In genomic region chr6:122614303-122614702, GRCh38 we compare ENCODE assay signal across 35 cellular contexts. TPM values are rescaled to one million over a fixed set of nuclear protein-coding genes. Genes with fewer than 3 reads are reported as not detected.
"Had no signal": no experiment of that assay in that cellular context is flagged by ENCODE, and none has a peak within 500 bp of the region (broad histone marks: within the 10 kb centered on the region; RNA-seq: fewer than 3 reads in every experiment).

No MANE protein-coding gene starts in this region.

- H3K4me3 ChIP-seq: ascending aorta, cardiac muscle cell had no signal

- H3K27ac Mint-ChIP-seq: activated B cell treated with CpG ODN at 0.5 μM for 24 hours; activated CD4-positive, alpha-beta memory T cell treated with anti-CD3 and anti-CD28 coated beads for 36 hours; activated CD4-positive, alpha-beta T cell treated with anti-CD3 and anti-CD28 coated beads, Interleukin-2, amount 10 ng/mL, durations not matched to agents 24 days and 14 days; activated CD8-positive, alpha-beta T cell treated with anti-CD3 and anti-CD28 coated beads for 36 hours; activated naive CD4-positive, alpha-beta T cell treated with anti-CD3 and anti-CD28 coated beads for 36 hours; activated naive CD4-positive, alpha-beta T cell treated with anti-CD3 and anti-CD28 coated beads, Interleukin-2, amount 50 U/mL, for 24 hours; activated naive CD8-positive, alpha-beta T cell; activated naive CD8-positive, alpha-beta T cell treated with anti-CD3 and anti-CD28 coated beads, Interleukin-2, amount 10 ng/mL, durations not matched to agents 7 days and 5 days; activated naive CD8-positive, alpha-beta T cell treated with anti-CD3 and anti-CD28 coated beads, Interleukin-2, amount 50 U/mL, for 24 hours; activated T-cell treated with anti-CD3 and anti-CD28 coated beads, Interleukin-2, amount 50 U/mL, for 72 hours; activated T-helper 1 cell treated with anti-CD3 and anti-CD28 coated beads, Interleukin-12 subunit alpha, Interleukin-12 subunit beta, Interleukin-2, Interleukin-4 antibody, amounts not matched to agents 30 ng/mL and 10 ng/mL and 1 ng/mL, durations not matched to agents 14 hours and 24 hours and 36 hours; activated T-helper 17 cell treated with anti-CD3 and anti-CD28 coated beads, Interleukin-2, amount 50 U/mL, for 72 hours; brain; T-helper 2 cell treated with Interferon-gamma antibody and Interleukin-4, amounts not matched to agents 5 μg/mL and 100 μg/mL, for 36 hours had no signal

- H3K4me1 Mint-ChIP-seq: central memory CD8-positive, alpha-beta T cell had no signal

- H3K36me3 ChIP-seq: ascending aorta, cardiac muscle cell had no signal

- H3K36me3 Mint-ChIP-seq: activated CD4-positive, alpha-beta memory T cell treated with anti-CD3 and anti-CD28 coated beads for 36 hours; activated naive CD8-positive, alpha-beta T cell treated with anti-CD3 and anti-CD28 coated beads, Interleukin-2, amount 10 ng/mL, durations not matched to agents 7 days and 5 days; brain had no signal

- H3K4me3 Mint-ChIP-seq: activated B cell treated with CpG ODN at 0.5 μM for 24 hours; activated CD4-positive, alpha-beta memory T cell treated with anti-CD3 and anti-CD28 coated beads for 36 hours; activated CD4-positive, alpha-beta T cell treated with anti-CD3 and anti-CD28 coated beads, Interleukin-2, amount 10 ng/mL, durations not matched to agents 24 days and 14 days; activated CD8-positive, alpha-beta T cell treated with anti-CD3 and anti-CD28 coated beads for 36 hours; activated naive CD4-positive, alpha-beta T cell treated with anti-CD3 and anti-CD28 coated beads for 36 hours; activated naive CD4-positive, alpha-beta T cell treated with anti-CD3 and anti-CD28 coated beads, Interleukin-2, amount 50 U/mL, for 24 hours; activated naive CD8-positive, alpha-beta T cell; activated naive CD8-positive, alpha-beta T cell treated with anti-CD3 and anti-CD28 coated beads, Interleukin-2, amount 10 ng/mL, durations not matched to agents 7 days and 5 days; activated naive CD8-positive, alpha-beta T cell treated with anti-CD3 and anti-CD28 coated beads, Interleukin-2, amount 50 U/mL, for 24 hours; activated T-cell treated with anti-CD3 and anti-CD28 coated beads, Interleukin-2, amount 50 U/mL, for 4 hours; activated T-cell treated with anti-CD3 and anti-CD28 coated beads, Interleukin-2, amount 50 U/mL, for 72 hours; activated T-helper 1 cell treated with anti-CD3 and anti-CD28 coated beads, Interleukin-12 subunit alpha, Interleukin-12 subunit beta, Interleukin-2, Interleukin-4 antibody, amounts not matched to agents 30 ng/mL and 10 ng/mL and 1 ng/mL, durations not matched to agents 14 hours and 24 hours and 36 hours; activated T-helper 17 cell treated with anti-CD3 and anti-CD28 coated beads, Interleukin-2, amount 50 U/mL, for 72 hours; brain; central memory CD8-positive, alpha-beta T cell; T-helper 2 cell treated with Interferon-gamma antibody and Interleukin-4, amounts not matched to agents 5 μg/mL and 100 μg/mL, for 36 hours had no signal

- DNase-seq: activated B cell treated with CpG ODN at 0.5 μM for 24 hours; activated CD4-positive, alpha-beta memory T cell treated with anti-CD3 and anti-CD28 coated beads for 36 hours; activated CD4-positive, alpha-beta T cell treated with anti-CD3 and anti-CD28 coated beads for 4 hours; activated CD4-positive, alpha-beta T cell treated with anti-CD3 and anti-CD28 coated beads, Interleukin-2, amount 10 ng/mL, durations not matched to agents 24 days and 14 days; activated CD4-positive, alpha-beta T cell treated with anti-CD3 and anti-CD28 coated beads, Interleukin-2, amount 50 U/mL, for 1 hour; activated CD4-positive, alpha-beta T cell treated with anti-CD3 and anti-CD28 coated beads, Interleukin-2, amount 50 U/mL, for 4 hours; activated CD4-positive, CD25-positive, alpha-beta regulatory T cell treated with anti-CD3 and anti-CD28 coated beads, Interleukin-2, amount 50 U/mL, for 72 hours; activated CD8-positive, alpha-beta memory T cell treated with anti-CD3 and anti-CD28 coated beads, Interleukin-2, amount 50 U/mL, for 4 hours; activated CD8-positive, alpha-beta T cell treated with anti-CD3 and anti-CD28 coated beads for 36 hours; activated effector memory CD4-positive, alpha-beta T cell treated with anti-CD3 and anti-CD28 coated beads, Interleukin-2, amount 50 U/mL, for 16 hours; activated gamma-delta T cell treated with Interleukin-2 at 50 U/mL for 16 hours; activated naive CD4-positive, alpha-beta T cell; activated naive CD4-positive, alpha-beta T cell treated with anti-CD3 and anti-CD28 coated beads for 36 hours; activated naive CD8-positive, alpha-beta T cell treated with anti-CD3 and anti-CD28 coated beads, Interleukin-2, amount 10 ng/mL, durations not matched to agents 7 days and 5 days; activated naive CD8-positive, alpha-beta T cell treated with anti-CD3 and anti-CD28 coated beads, Interleukin-2, amount 50 U/mL, for 24 hours; activated T-cell treated with anti-CD3 and anti-CD28 coated beads for 4 hours; activated T-cell treated with anti-CD3 and anti-CD28 coated beads, Interleukin-2, amount 50 U/mL, for 1 hour; activated T-cell treated with anti-CD3 and anti-CD28 coated beads, Interleukin-2, amount 50 U/mL, for 4 hours; activated T-cell treated with anti-CD3 and anti-CD28 coated beads, Interleukin-2, amount 50 U/mL, for 72 hours; amygdala; anterior cingulate cortex; caudate nucleus; cerebellar nuclear complex; T-helper 2 cell; T-helper 9 cell had no signal

- H3K27me3 ChIP-seq: ascending aorta, cardiac muscle cell had no signal

- ATAC-seq: activated CD8-positive, alpha-beta T cell treated with anti-CD3 and anti-CD28 coated beads for 36 hours; activated naive CD8-positive, alpha-beta T cell treated with anti-CD3 and anti-CD28 coated beads, Interleukin-2, amount 50 U/mL, for 24 hours; activated T-cell treated with anti-CD3 and anti-CD28 coated beads, Interleukin-2, amount 50 U/mL, for 4 hours; activated T-cell treated with anti-CD3 and anti-CD28 coated beads, Interleukin-2, amount 50 U/mL, for 72 hours; activated T-helper 17 cell treated with anti-CD3 and anti-CD28 coated beads, Interleukin-2, amount 50 U/mL, for 72 hours had no signal

- H3K9me3 Mint-ChIP-seq: activated CD4-positive, alpha-beta memory T cell treated with anti-CD3 and anti-CD28 coated beads for 36 hours; activated CD4-positive, alpha-beta T cell treated with anti-CD3 and anti-CD28 coated beads, Interleukin-2, amount 10 ng/mL, durations not matched to agents 24 days and 14 days; activated CD8-positive, alpha-beta T cell treated with anti-CD3 and anti-CD28 coated beads for 36 hours; activated naive CD4-positive, alpha-beta T cell treated with anti-CD3 and anti-CD28 coated beads for 36 hours; activated naive CD8-positive, alpha-beta T cell treated with anti-CD3 and anti-CD28 coated beads, Interleukin-2, amount 10 ng/mL, durations not matched to agents 7 days and 5 days; activated naive CD8-positive, alpha-beta T cell treated with anti-CD3 and anti-CD28 coated beads, Interleukin-2, amount 50 U/mL, for 24 hours; activated T-helper 1 cell treated with anti-CD3 and anti-CD28 coated beads, Interleukin-12 subunit alpha, Interleukin-12 subunit beta, Interleukin-2, Interleukin-4 antibody, amounts not matched to agents 30 ng/mL and 10 ng/mL and 1 ng/mL, durations not matched to agents 14 hours and 24 hours and 36 hours; T-helper 2 cell treated with Interferon-gamma antibody and Interleukin-4, amounts not matched to agents 5 μg/mL and 100 μg/mL, for 36 hours had no signal

RNA-seq across cellular contexts. Expression of gene PKIB, which starts 4.1 kb away (rescaled TPM):
- total RNA-seq: activated CD4-positive, alpha-beta T cell treated with anti-CD3 and anti-CD28 coated beads, Interleukin-2, amount 10 ng/mL, durations not matched to agents 24 days and 14 days; activated CD8-positive, alpha-beta memory T cell treated with anti-CD3 and anti-CD28 coated beads for 36 hours; activated T-helper 1 cell treated with anti-CD3 and anti-CD28 coated beads, Interleukin-12 subunit alpha, Interleukin-12 subunit beta, Interleukin-2, Interleukin-4 antibody, amounts not matched to agents 30 ng/mL and 10 ng/mL and 1 ng/mL, durations not matched to agents 14 hours and 24 hours and 36 hours; ascending aorta had no signal
